In genomic region chr6:144343736-144344428, GRCh38 we compare ENCODE assay signal across 8 cellular contexts. TPM values are rescaled to one million over a fixed set of nuclear protein-coding genes. Genes with fewer than 3 reads are reported as not detected.
DNase-seq lines count a peak whose midpoint lies in the region; ATAC-seq, FAIRE-seq and TF ChIP-seq lines count a peak whose summit lies in the region.

No MANE protein-coding gene starts in this region.

- H3K4me3 ChIP-seq in DOHH2 (ENCODE audit: low read length) = peak overlapping the region; percentile 35
- H3K4me3 ChIP-seq in HUES6 (ENCODE audit: low read depth, low read length) = no peak overlapping the region

- peak overlapping the region; percentile 54 for H3K4me2 ChIP-seq in DOHH2 (ENCODE audit: low read length)

- H3K4me1 ChIP-seq in DOHH2 (ENCODE audit: control insufficient read depth, low read length) (peaks cover 25% of the 10 kb centered on the region), HUES6 (ENCODE audit: control insufficient read depth, insufficient read depth, low read length) (peaks cover 11% of the 10 kb centered on the region)

- H3K36me3 ChIP-seq in DOHH2 (ENCODE audit: control insufficient read depth, low read length) = no peaks in the 10 kb centered on the region
- H3K36me3 ChIP-seq in HUES6 (ENCODE audit: control insufficient read depth, insufficient read depth, low read length) = no peaks in the 10 kb centered on the region

- ATAC-seq in GM21381 (IDR thresholded peaks at IDR 0.05; ENCODE audit: unreplicated experiment) = peak; percentile 39

- CTCF ChIA-PET in activated naive CD4-positive, alpha-beta T cell treated with anti-CD3 and anti-CD28 coated beads for 36 hours (lab: Charles Lee) = interaction anchor here (0.6 to 0.8 kb wide), 2 partner anchors 8 to 9 kb away, joined by 3 read pairs; no protein-coding TSS in a partner anchor

- H3K9me3 Mint-ChIP-seq in activated naive CD4-positive, alpha-beta T cell treated with anti-CD3 and anti-CD28 coated beads for 36 hours = no peaks in the 10 kb centered on the region

- H3F3A ChIP-seq in DOHH2 (ENCODE audit: control insufficient read depth, insufficient read depth) = no peaks in the 10 kb centered on the region

- intact Hi-C loops in activated naive CD4-positive, alpha-beta T cell treated with anti-CD3 and anti-CD28 coated beads for 36 hours (cut with micrococcal nuclease) = loop anchor here (1.0 to 10.0 kb wide), 18 partner anchors 10 to 1621 kb away; partner anchors contain the start of genes SF3B5, SHPRH and UTRN

- peaks cover 6% of the 10 kb centered on the region for H3K36me3 Mint-ChIP-seq in activated naive CD4-positive, alpha-beta T cell treated with anti-CD3 and anti-CD28 coated beads for 36 hours (ENCODE audit: low read depth)

- peak; percentile 63 for DNase-seq in activated naive CD4-positive, alpha-beta T cell treated with anti-CD3 and anti-CD28 coated beads for 36 hours
- DNase-seq in lung microvascular endothelial cell (ENCODE audit: low read depth in 2 of 2) (peak; percentile 90 to 94), G401 (ENCODE audit: low spot score) (no peak), NCI-H345 (lab: John Stamatoyannopoulos, UW) (no peak), frontal cortex (ENCODE audit: low spot score in 2 of 2) (no peak)

- H3K4me1 Mint-ChIP-seq in activated naive CD4-positive, alpha-beta T cell treated with anti-CD3 and anti-CD28 coated beads for 36 hours (ENCODE audit: low read depth) = peaks cover 67% of the 10 kb centered on the region

- H3K4me3 Mint-ChIP-seq in activated naive CD4-positive, alpha-beta T cell treated with anti-CD3 and anti-CD28 coated beads for 36 hours = peak overlapping the region; percentile 88

- no peak for FAIRE-seq in frontal cortex (lab: Jason Lieb, UNC)

- no peak for TF ChIP-seq CTCF in DOHH2 (IDR thresholded peaks at IDR 0.05; ENCODE audit: low read depth, low read length, poor library complexity, severe bottlenecking)

- H3K27ac ChIP-seq in DOHH2 (ENCODE audit: low read depth, low read length) (no peak overlapping the region), HUES6 (ENCODE audit: low read depth, low read length) (0 out of 2 replicates have a peak overlapping the region, but pooled peaks have one; percentile 7)

- no peaks in the 10 kb centered on the region for H3K79me2 ChIP-seq in DOHH2 (ENCODE audit: control insufficient read depth, low read length)

- in situ Hi-C loops in G401 (cut with HindIII; ENCODE audit: low sequenced_read_pairs) = no loop called here

- H3K27ac Mint-ChIP-seq in activated naive CD4-positive, alpha-beta T cell treated with anti-CD3 and anti-CD28 coated beads for 36 hours = peak overlapping the region; percentile 99

- H3K9me3 ChIP-seq in DOHH2 (ENCODE audit: control insufficient read depth, insufficient read depth, low read length) (no peaks in the 10 kb centered on the region), HUES6 (ENCODE audit: control insufficient read depth, insufficient read depth, low read depth, low read length) (no peaks in the 10 kb centered on the region)

- H4K20me1 ChIP-seq in DOHH2 (ENCODE audit: control insufficient read depth, insufficient read depth, low read depth, low read length) = no peaks in the 10 kb centered on the region

- no peaks in the 10 kb centered on the region for H3K9me2 ChIP-seq in DOHH2 (replicated peaks; ENCODE audit: control insufficient read depth, low read length)

- peaks cover 4% of the 10 kb centered on the region; the same call in 1 of the 2 replicates for H3K27me3 ChIP-seq in DOHH2 (ENCODE audit: control insufficient read depth, low read length)
- H3K27me3 ChIP-seq in HUES6 (ENCODE audit: control insufficient read depth, insufficient read depth, low read length) = no peaks in the 10 kb centered on the region

- H3K27me3 Mint-ChIP-seq in activated naive CD4-positive, alpha-beta T cell treated with anti-CD3 and anti-CD28 coated beads for 36 hours (ENCODE audit: low read depth) = no peaks in the 10 kb centered on the region

- H3K9ac ChIP-seq in HUES6 (ENCODE audit: low read length) = no peak overlapping the region

RNA-seq across cellular contexts. Expression of gene UTRN, which starts 58.7 kb away (rescaled TPM):
- total RNA-seq in activated naive CD4-positive, alpha-beta T cell treated with anti-CD3 and anti-CD28 coated beads for 36 hours = 10 to 100 TPM; 35.3 to 39.9 TPM
- 414 and 470 TPM in 2 replicates for total RNA-seq in lung microvascular endothelial cell
- not detected in 2 replicates for total RNA-seq in G401 (2014; rRNA removed; shearing (Covaris generic))
- 33.8 TPM for total RNA-seq in frontal cortex

Comparison
In these comparisons a context has a peak if more than half of its experiments do, and no peak if none do; other contexts are left out.
1. DNase-seq: peak in activated naive CD4-positive, alpha-beta T cell treated with anti-CD3 and anti-CD28 coated beads for 36 hours (single experiment) and lung microvascular endothelial cell (2 of 2); none in G401 (single experiment), NCI-H345 (single experiment) and frontal cortex (0 of 2).
2. RNA of gene UTRN, which starts 58.7 kb away (total RNA-seq): 414 to 470 TPM in lung microvascular endothelial cell, 35.3 to 39.9 TPM in activated naive CD4-positive, alpha-beta T cell treated with anti-CD3 and anti-CD28 coated beads for 36 hours and 33.8 TPM in frontal cortex (single experiment); not detected in G401; every median in the first group is over 10 times any median in the second.